In the genomic region with DNA sequence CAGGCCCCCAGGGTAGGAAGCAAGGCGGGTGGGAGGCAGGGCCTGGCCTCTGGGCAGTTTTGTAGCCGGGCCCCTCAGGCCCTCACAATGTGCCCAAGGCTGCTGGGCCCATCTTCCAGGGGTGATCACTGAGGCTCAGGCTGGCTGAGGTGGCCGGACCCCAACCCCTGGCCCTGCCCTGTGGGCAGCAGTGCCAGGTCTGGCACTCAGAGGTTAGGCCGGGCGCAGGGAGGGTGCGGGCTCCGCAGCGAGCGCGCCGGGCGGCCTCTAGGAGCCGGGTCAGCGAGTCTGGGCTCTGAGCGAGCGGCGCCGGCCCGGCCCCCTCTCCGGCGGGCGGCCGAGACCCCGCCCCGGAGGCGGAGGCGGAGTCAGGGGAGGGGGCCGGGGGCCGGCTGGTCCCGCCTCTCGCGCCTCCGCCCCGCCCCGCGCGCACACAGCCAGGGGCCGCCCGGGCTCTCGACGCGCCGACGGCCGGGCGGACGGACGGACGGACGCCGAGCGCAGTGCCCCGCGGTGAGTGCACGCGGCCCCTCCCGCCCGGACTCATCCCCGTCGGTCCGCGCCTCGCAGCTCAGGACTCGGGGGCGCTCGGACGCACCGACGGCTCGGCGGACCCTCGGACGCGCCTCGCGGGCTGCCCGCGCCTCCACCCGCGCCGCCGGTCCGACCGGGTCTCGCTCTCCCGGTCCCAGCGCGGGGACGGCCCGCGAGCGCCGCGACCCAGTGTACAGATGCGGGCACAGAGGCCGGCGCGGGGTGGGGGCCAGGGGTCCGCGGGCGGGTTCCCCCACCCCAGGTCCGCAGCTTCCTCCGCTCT, we compare ENCODE assay signal across 1 cellular context.
TF ChIP-seq lines count a peak whose summit lies in the region.

A gene (plus strand): TSS at position 430 of the 817 bp plus-strand sequence. CDS start 21,231 bp downstream, outside the sequence.

TF ChIP-seq in WTC11, 78 proteins besides CTCF, POLR2A, EP300 and RAD21 (continued from another document and continues in another):
- TF ChIP-seq, protein P1, sequence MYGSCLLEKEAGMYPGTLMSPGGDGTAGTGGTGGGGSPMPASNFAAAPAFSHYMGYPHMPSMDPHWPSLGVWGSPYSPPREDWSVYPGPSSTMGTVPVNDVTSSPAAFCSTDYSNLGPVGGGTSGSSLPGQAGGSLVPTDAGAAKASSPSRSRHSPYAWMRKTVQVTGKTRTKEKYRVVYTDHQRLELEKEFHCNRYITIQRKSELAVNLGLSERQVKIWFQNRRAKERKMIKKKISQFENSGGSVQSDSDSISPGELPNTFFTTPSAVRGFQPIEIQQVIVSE (CRISPR knock-in tag; IDR thresholded peaks at IDR 0.05; ENCODE audit: borderline replicate concordance) = no peak
- TF ChIP-seq ESRRA (CRISPR knock-in tag; IDR thresholded peaks at IDR 0.05; ENCODE audit: borderline replicate concordance) (no peak), ZNF671 (CRISPR knock-in tag; IDR thresholded peaks at IDR 0.05) (no peak), JAZF1 (CRISPR knock-in tag; IDR thresholded peaks at IDR 0.05) (no peak), TP53 (CRISPR knock-in tag; IDR thresholded peaks at IDR 0.05) (peak; percentile 69; the same call in 1 of the 2 replicates), MXD4 (CRISPR knock-in tag; IDR thresholded peaks at IDR 0.05; ENCODE audit: borderline replicate concordance) (no peak), CREM (CRISPR knock-in tag; IDR thresholded peaks at IDR 0.05) (peak; percentile 87), HMGA2 (CRISPR knock-in tag; IDR thresholded peaks at IDR 0.05) (no peak), NFYB (CRISPR knock-in tag; conservative IDR thresholded peaks at IDR 0.05; ENCODE audit: low read depth) (no peak), NFE2L1 (CRISPR knock-in tag; IDR thresholded peaks at IDR 0.05) (no peak), ELF4 (CRISPR knock-in tag; IDR thresholded peaks at IDR 0.05; ENCODE audit: low read depth) (0 out of 2 replicates have a peak, but pooled peaks have one; percentile 31), JUN (CRISPR knock-in tag; IDR thresholded peaks at IDR 0.05) (no peak), RELA (CRISPR knock-in tag; IDR thresholded peaks at IDR 0.05; ENCODE audit: borderline replicate concordance) (no peak), MYBL2 (CRISPR knock-in tag; IDR thresholded peaks at IDR 0.05) (no peak), ZNF232 (CRISPR knock-in tag; IDR thresholded peaks at IDR 0.05) (peak; percentile 49; the same call in 1 of the 2 replicates), GABPB1 (CRISPR knock-in tag; IDR thresholded peaks at IDR 0.05) (no peak), SOX15 (CRISPR knock-in tag; IDR thresholded peaks at IDR 0.05) (no peak), ZNF263 (CRISPR knock-in tag; IDR thresholded peaks at IDR 0.05; ENCODE audit: low read depth) (no peak), NFATC4 (CRISPR knock-in tag; IDR thresholded peaks at IDR 0.05) (no peak), FOXK1 (CRISPR knock-in tag; IDR thresholded peaks at IDR 0.05) (no peak), NR3C1 (CRISPR knock-in tag; conservative IDR thresholded peaks at IDR 0.05; ENCODE audit: low read depth) (no peak), ZNF317 (CRISPR knock-in tag; IDR thresholded peaks at IDR 0.05; ENCODE audit: borderline replicate concordance, low read depth) (no peak)
- TF ChIP-seq, protein P2, sequence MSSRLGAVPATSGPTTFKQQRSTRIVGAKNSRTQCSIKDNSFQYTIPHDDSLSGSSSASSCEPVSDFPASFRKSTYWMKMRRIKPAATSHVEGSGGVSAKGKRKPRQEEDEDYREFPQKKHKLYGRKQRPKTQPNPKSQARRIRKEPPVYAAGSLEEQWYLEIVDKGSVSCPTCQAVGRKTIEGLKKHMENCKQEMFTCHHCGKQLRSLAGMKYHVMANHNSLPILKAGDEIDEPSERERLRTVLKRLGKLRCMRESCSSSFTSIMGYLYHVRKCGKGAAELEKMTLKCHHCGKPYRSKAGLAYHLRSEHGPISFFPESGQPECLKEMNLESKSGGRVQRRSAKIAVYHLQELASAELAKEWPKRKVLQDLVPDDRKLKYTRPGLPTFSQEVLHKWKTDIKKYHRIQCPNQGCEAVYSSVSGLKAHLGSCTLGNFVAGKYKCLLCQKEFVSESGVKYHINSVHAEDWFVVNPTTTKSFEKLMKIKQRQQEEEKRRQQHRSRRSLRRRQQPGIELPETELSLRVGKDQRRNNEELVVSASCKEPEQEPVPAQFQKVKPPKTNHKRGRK (CRISPR knock-in tag; IDR thresholded peaks at IDR 0.05; ENCODE audit: borderline replicate concordance) = no peak
- TF ChIP-seq, protein P3, sequence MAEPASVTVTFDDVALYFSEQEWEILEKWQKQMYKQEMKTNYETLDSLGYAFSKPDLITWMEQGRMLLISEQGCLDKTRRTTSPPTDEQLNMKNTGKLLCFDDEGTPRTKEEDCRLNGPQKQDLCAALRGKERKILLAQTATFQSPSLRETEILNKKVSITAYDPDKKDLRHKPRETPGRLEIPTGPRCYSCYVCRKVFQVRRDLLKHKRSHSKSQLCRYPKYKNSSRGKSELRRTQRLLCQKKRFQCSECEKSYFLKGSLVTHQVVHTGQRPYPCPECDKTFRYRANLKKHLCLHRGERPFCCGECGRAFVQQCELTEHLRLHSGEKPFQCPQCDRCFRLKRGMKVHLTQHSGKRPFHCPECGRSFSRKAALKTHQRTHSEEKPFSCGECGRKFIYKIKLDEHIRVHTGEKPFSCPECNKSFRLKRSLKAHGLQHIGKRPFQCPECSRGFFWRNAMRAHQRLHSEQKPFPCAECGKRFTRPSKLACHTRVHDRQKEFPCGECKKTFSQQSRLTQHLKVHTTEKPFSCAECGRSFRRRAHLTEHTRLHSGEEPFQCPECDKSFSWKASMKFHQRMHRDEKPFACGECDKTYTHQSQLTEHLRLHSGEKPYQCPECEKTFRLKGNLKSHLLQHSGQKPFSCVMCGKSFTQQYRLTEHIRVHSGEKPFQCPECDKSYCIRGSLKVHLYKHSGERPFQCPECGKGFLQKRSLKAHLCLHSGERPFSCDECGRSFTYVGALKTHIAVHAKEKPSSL (CRISPR knock-in tag; conservative IDR thresholded peaks at IDR 0.05) = no peak
- TF ChIP-seq, protein P4, sequence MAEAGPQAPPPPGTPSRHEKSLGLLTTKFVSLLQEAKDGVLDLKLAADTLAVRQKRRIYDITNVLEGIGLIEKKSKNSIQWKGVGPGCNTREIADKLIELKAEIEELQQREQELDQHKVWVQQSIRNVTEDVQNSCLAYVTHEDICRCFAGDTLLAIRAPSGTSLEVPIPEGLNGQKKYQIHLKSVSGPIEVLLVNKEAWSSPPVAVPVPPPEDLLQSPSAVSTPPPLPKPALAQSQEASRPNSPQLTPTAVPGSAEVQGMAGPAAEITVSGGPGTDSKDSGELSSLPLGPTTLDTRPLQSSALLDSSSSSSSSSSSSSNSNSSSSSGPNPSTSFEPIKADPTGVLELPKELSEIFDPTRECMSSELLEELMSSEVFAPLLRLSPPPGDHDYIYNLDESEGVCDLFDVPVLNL (CRISPR knock-in tag; IDR thresholded peaks at IDR 0.05; ENCODE audit: borderline replicate concordance, low read depth) = no peak
- TF ChIP-seq, protein P5, sequence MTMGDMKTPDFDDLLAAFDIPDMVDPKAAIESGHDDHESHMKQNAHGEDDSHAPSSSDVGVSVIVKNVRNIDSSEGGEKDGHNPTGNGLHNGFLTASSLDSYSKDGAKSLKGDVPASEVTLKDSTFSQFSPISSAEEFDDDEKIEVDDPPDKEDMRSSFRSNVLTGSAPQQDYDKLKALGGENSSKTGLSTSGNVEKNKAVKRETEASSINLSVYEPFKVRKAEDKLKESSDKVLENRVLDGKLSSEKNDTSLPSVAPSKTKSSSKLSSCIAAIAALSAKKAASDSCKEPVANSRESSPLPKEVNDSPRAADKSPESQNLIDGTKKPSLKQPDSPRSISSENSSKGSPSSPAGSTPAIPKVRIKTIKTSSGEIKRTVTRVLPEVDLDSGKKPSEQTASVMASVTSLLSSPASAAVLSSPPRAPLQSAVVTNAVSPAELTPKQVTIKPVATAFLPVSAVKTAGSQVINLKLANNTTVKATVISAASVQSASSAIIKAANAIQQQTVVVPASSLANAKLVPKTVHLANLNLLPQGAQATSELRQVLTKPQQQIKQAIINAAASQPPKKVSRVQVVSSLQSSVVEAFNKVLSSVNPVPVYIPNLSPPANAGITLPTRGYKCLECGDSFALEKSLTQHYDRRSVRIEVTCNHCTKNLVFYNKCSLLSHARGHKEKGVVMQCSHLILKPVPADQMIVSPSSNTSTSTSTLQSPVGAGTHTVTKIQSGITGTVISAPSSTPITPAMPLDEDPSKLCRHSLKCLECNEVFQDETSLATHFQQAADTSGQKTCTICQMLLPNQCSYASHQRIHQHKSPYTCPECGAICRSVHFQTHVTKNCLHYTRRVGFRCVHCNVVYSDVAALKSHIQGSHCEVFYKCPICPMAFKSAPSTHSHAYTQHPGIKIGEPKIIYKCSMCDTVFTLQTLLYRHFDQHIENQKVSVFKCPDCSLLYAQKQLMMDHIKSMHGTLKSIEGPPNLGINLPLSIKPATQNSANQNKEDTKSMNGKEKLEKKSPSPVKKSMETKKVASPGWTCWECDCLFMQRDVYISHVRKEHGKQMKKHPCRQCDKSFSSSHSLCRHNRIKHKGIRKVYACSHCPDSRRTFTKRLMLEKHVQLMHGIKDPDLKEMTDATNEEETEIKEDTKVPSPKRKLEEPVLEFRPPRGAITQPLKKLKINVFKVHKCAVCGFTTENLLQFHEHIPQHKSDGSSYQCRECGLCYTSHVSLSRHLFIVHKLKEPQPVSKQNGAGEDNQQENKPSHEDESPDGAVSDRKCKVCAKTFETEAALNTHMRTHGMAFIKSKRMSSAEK (CRISPR knock-in tag; IDR thresholded peaks at IDR 0.05; ENCODE audit: borderline replicate concordance) = no peak
- TF ChIP-seq, protein P6, sequence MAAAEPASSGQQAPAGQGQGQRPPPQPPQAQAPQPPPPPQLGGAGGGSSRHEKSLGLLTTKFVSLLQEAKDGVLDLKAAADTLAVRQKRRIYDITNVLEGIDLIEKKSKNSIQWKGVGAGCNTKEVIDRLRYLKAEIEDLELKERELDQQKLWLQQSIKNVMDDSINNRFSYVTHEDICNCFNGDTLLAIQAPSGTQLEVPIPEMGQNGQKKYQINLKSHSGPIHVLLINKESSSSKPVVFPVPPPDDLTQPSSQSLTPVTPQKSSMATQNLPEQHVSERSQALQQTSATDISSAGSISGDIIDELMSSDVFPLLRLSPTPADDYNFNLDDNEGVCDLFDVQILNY (CRISPR knock-in tag; IDR thresholded peaks at IDR 0.05) = no peak
- TF ChIP-seq, protein P7, sequence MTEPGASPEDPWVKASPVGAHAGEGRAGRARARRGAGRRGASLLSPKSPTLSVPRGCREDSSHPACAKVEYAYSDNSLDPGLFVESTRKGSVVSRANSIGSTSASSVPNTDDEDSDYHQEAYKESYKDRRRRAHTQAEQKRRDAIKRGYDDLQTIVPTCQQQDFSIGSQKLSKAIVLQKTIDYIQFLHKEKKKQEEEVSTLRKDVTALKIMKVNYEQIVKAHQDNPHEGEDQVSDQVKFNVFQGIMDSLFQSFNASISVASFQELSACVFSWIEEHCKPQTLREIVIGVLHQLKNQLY (CRISPR knock-in tag; IDR thresholded peaks at IDR 0.05) = no peak
- TF ChIP-seq, protein P8, sequence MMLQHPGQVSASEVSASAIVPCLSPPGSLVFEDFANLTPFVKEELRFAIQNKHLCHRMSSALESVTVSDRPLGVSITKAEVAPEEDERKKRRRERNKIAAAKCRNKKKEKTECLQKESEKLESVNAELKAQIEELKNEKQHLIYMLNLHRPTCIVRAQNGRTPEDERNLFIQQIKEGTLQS (CRISPR knock-in tag; conservative IDR thresholded peaks at IDR 0.05) = no peak
- TF ChIP-seq, protein P9, sequence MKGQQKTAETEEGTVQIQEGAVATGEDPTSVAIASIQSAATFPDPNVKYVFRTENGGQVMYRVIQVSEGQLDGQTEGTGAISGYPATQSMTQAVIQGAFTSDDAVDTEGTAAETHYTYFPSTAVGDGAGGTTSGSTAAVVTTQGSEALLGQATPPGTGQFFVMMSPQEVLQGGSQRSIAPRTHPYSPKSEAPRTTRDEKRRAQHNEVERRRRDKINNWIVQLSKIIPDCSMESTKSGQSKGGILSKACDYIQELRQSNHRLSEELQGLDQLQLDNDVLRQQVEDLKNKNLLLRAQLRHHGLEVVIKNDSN (CRISPR knock-in tag; IDR thresholded peaks at IDR 0.05) = no peak
- TF ChIP-seq, protein P10, sequence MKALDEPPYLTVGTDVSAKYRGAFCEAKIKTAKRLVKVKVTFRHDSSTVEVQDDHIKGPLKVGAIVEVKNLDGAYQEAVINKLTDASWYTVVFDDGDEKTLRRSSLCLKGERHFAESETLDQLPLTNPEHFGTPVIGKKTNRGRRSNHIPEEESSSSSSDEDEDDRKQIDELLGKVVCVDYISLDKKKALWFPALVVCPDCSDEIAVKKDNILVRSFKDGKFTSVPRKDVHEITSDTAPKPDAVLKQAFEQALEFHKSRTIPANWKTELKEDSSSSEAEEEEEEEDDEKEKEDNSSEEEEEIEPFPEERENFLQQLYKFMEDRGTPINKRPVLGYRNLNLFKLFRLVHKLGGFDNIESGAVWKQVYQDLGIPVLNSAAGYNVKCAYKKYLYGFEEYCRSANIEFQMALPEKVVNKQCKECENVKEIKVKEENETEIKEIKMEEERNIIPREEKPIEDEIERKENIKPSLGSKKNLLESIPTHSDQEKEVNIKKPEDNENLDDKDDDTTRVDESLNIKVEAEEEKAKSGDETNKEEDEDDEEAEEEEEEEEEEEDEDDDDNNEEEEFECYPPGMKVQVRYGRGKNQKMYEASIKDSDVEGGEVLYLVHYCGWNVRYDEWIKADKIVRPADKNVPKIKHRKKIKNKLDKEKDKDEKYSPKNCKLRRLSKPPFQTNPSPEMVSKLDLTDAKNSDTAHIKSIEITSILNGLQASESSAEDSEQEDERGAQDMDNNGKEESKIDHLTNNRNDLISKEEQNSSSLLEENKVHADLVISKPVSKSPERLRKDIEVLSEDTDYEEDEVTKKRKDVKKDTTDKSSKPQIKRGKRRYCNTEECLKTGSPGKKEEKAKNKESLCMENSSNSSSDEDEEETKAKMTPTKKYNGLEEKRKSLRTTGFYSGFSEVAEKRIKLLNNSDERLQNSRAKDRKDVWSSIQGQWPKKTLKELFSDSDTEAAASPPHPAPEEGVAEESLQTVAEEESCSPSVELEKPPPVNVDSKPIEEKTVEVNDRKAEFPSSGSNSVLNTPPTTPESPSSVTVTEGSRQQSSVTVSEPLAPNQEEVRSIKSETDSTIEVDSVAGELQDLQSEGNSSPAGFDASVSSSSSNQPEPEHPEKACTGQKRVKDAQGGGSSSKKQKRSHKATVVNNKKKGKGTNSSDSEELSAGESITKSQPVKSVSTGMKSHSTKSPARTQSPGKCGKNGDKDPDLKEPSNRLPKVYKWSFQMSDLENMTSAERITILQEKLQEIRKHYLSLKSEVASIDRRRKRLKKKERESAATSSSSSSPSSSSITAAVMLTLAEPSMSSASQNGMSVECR (CRISPR knock-in tag; IDR thresholded peaks at IDR 0.05; ENCODE audit: borderline replicate concordance) = 0 out of 2 replicates have a peak, but pooled peaks have one; percentile 21
- TF ChIP-seq, protein P11, sequence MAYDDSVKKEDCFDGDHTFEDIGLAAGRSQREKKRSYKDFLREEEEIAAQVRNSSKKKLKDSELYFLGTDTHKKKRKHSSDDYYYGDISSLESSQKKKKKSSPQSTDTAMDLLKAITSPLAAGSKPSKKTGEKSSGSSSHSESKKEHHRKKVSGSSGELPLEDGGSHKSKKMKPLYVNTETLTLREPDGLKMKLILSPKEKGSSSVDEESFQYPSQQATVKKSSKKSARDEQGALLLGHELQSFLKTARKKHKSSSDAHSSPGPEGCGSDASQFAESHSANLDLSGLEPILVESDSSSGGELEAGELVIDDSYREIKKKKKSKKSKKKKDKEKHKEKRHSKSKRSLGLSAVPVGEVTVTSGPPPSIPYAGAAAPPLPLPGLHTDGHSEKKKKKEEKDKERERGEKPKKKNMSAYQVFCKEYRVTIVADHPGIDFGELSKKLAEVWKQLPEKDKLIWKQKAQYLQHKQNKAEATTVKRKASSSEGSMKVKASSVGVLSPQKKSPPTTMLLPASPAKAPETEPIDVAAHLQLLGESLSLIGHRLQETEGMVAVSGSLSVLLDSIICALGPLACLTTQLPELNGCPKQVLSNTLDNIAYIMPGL (CRISPR knock-in tag; IDR thresholded peaks at IDR 0.05) = 0 out of 2 replicates have a peak, but pooled peaks have one; percentile 17
